8 cellular contexts compared by ENCODE assay signal in the genomic region with DNA sequence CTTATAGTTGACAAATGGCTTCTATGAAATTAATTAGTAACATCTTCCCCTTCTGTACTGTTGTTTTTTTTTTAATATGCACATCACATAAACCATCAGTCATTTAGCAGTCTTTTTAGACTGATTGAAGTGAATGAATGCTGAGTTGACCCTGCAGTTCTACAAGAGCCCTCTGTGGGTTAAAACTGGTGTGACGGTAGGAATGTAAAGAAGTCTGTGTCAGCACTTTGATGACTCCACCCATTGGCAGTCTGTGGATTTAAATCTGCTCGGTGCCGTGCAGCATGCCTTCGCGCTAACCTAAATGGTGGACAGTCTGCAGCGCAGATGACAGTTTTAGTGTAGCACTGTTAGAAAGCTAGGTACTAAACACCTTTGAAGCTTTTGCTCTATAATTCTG. TPM values are rescaled to one million over a fixed set of nuclear protein-coding genes. Genes with fewer than 3 reads are reported as not detected.
DNase-seq lines count a peak whose midpoint lies in the region; ATAC-seq and TF ChIP-seq lines count a peak whose summit lies in the region.

No MANE protein-coding gene starts in this region.

- H3K9me3 Mint-ChIP-seq in HFFc6 (no peaks in the 10 kb centered on the region; the same call in 1 of the 2 replicates), memory B cell (no peaks in the 10 kb centered on the region)

- peak; percentile 57 for TF ChIP-seq CTCF in HFFc6 (IDR thresholded peaks at IDR 0.05)

- H3K4me1 Mint-ChIP-seq in HFFc6 (ENCODE audit: low read depth) (peaks cover 57% of the 10 kb centered on the region), memory B cell (peaks cover 27% of the 10 kb centered on the region)

- DNase-seq in DMS53 (lab: John Stamatoyannopoulos, UW), result peak; percentile 46
- DNase-seq in DMS53 treated with DMSO at 0.1 percent for 48 hours (lab: John Stamatoyannopoulos, UW; ENCODE audit: unreplicated experiment), result no peak
- DNase-seq in HFFc6, result peak; percentile 70
- DNase-seq in amniotic epithelial cell (ENCODE audit: low read depth), result peak; percentile 68
- no peak for DNase-seq in memory B cell (ENCODE audit: low spot score in 2 of 2)
- DNase-seq in SHP77 (lab: John Stamatoyannopoulos, UW), result no peak

- H3K27me3 Mint-ChIP-seq in HFFc6 (ENCODE audit: insufficient read depth) (no peaks in the 10 kb centered on the region), memory B cell (no peaks in the 10 kb centered on the region)

- peak overlapping the region; percentile 60 for H3K27ac Mint-ChIP-seq in HFFc6
- peak overlapping the region; percentile 69 for H3K27ac Mint-ChIP-seq in memory B cell

- H3K4me3 Mint-ChIP-seq in HFFc6 (peak overlapping the region; percentile 73), memory B cell (no peak overlapping the region)

- peaks cover 34% of the 10 kb centered on the region for H3K36me3 Mint-ChIP-seq in HFFc6 (ENCODE audit: low read depth)
- peaks cover 1% of the 10 kb centered on the region for H3K36me3 Mint-ChIP-seq in memory B cell

- ATAC-seq in memory B cell (ENCODE audit: low read depth) (no peak), GM21825 (IDR thresholded peaks at IDR 0.05; ENCODE audit: unreplicated experiment) (no peak), GM21786 (IDR thresholded peaks at IDR 0.05; ENCODE audit: unreplicated experiment) (no peak)

RNA-seq across cellular contexts. Expression of a gene that starts 3.1 kb away (rescaled TPM):
- total RNA-seq in HFFc6 (2021; fragmentation: NEBNext Ultra II Directional; extraction: Animal tissue kit (Norgen Biotek cat#: 25700)), result 10 to 100 TPM; 13.5 to 16.0 (median 15.1) TPM

RNA-seq across cellular contexts. Expression of a gene that starts 3.6 kb away (rescaled TPM):
- 10 to 100 TPM in 5 of 6 experiments, 1 to 10 TPM in 1; 9.6 to 16.2 (median 14.9) TPM for total RNA-seq in HFFc6 (2021; fragmentation: NEBNext Ultra II Directional; extraction: Animal tissue kit (Norgen Biotek cat#: 25700))

Comparison
In these comparisons a context has a peak if more than half of its experiments do, and no peak if none do; other contexts are left out.
1. DNase-seq: peak in DMS53 (single experiment), HFFc6 (single experiment) and amniotic epithelial cell (single experiment); none in DMS53 treated with DMSO at 0.1 percent for 48 hours (single experiment), memory B cell (0 of 2) and SHP77 (0 of 2).